ENCODE assay signal across 8 cellular contexts in the genomic region with DNA sequence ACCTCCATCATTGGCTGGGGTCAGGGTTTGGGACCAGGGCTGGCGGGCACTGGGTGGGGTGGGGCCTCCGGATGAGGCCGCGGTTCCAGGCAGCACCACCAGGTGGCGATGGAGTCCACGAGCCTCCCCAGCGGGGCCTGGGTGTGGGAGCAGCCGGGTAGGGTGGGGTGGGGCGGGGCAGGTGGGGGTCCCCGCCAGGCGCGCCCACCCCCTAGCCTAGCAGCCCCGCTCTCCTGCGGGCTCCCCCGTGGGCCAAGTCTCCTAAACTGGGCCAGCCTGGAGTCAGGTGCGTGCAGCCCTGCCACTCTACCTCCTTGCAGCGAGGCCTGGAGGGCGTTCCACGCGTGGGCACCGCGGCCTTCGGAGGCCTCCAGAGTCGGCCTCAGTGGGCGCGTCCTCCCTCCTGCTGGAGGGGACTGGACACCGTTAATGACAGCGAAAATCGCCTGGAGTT.
DNase-seq lines count a peak whose midpoint lies in the region; ATAC-seq and TF ChIP-seq lines count a peak whose summit lies in the region.

No MANE protein-coding gene starts in this region.

- POLR2A ChIA-PET in Caco-2 (lab: Charles Lee) = interaction anchor here (0.5 kb wide), 1 partner anchor 990 kb away, joined by 4 read pairs; a partner anchor contains a TSS
- POLR2A ChIA-PET in activated CD4-positive, alpha-beta T cell treated with anti-CD3 and anti-CD28 coated beads for 36 hours (lab: Charles Lee) = no interaction called here

- intact Hi-C loops in Caco-2 (cut with micrococcal nuclease; ENCODE audit: unreplicated experiment) = loop anchor here (1.0 kb wide), 1 partner anchor 71 kb away; no protein-coding TSS in a partner anchor
- intact Hi-C loops in activated CD4-positive, alpha-beta T cell treated with anti-CD3 and anti-CD28 coated beads for 36 hours (cut with DNase I, micrococcal nuclease) = loop anchor here (1.0 to 10.0 kb wide), 9 partner anchors 71 to 1108 kb away; no protein-coding TSS in a partner anchor

- H3K27ac Mint-ChIP-seq in Caco-2 (ENCODE audit: unreplicated experiment) = no peak overlapping the region
- no peak overlapping the region for H3K27ac Mint-ChIP-seq in activated CD4-positive, alpha-beta T cell treated with anti-CD3 and anti-CD28 coated beads for 36 hours

- WGBS in liver = 37% methylated on average over 29 of the region's 29 CpGs

- DNase-seq in Caco-2 = peak in 1 of 2 experiments; percentile 61
- DNase-seq in activated CD4-positive, alpha-beta T cell treated with anti-CD3 and anti-CD28 coated beads for 36 hours = peak; percentile 81
- DNase-seq in central memory CD4-positive, alpha-beta T cell = peak; percentile 36
- DNase-seq in stimulated activated CD8-positive, alpha-beta memory T cell treated with anti-CD3 and anti-CD28 coated beads, Interleukin-12 subunit alpha, Interleukin-12 subunit beta, amount 100 ng/mL, for 4 hours (ENCODE audit: low read depth) = peak; percentile 18
- no peak for DNase-seq in NK-92 treated with Interleukin-12 subunit alpha and Interleukin-12 subunit beta, amount 100 ng/mL, for 24 hours (lab: John Stamatoyannopoulos, UW)
- no peak for DNase-seq in NCI-H510A treated with DMSO at 0.1 percent for 48 hours (lab: John Stamatoyannopoulos, UW)

- no peak overlapping the region for H3K27ac ChIP-seq in liver (ENCODE audit: low read depth in 1 of 2, low read length in 2 of 2)

- no peaks in the 10 kb centered on the region for H3K36me3 Mint-ChIP-seq in Caco-2 (ENCODE audit: insufficient read depth, unreplicated experiment)
- no peaks in the 10 kb centered on the region for H3K36me3 Mint-ChIP-seq in activated CD4-positive, alpha-beta T cell treated with anti-CD3 and anti-CD28 coated beads for 36 hours (ENCODE audit: low read depth)

- H3K9me3 ChIP-seq in Caco-2 = no peaks in the 10 kb centered on the region
- H3K9me3 ChIP-seq in liver (ENCODE audit: control insufficient read depth in 4 of 4, low read length in 3 of 4) = no peaks in the 10 kb centered on the region

- CTCF ChIA-PET in Caco-2 (lab: Charles Lee) = no interaction called here
- CTCF ChIA-PET in activated CD4-positive, alpha-beta T cell treated with anti-CD3 and anti-CD28 coated beads for 36 hours (lab: Charles Lee) = interaction anchor here (1.2 kb wide), 1 partner anchor 850 kb away, joined by 6 read pairs; no protein-coding TSS in a partner anchor

- peak; percentile 67 to 76 for TF ChIP-seq RAD21 in liver (IDR thresholded peaks at IDR 0.05)

- peak; percentile 58 for ATAC-seq in HG03439 (IDR thresholded peaks at IDR 0.05; ENCODE audit: unreplicated experiment)
- peak; percentile 95 for ATAC-seq in activated CD4-positive, alpha-beta T cell treated with anti-CD3 and anti-CD28 coated beads for 36 hours

- no peak overlapping the region for H3K9ac ChIP-seq in liver (ENCODE audit: low read depth in 1 of 2, low read length in 2 of 2)

- peaks cover 9% of the 10 kb centered on the region for H3K27me3 Mint-ChIP-seq in Caco-2 (ENCODE audit: insufficient read depth, unreplicated experiment)
- peaks cover 11% of the 10 kb centered on the region for H3K27me3 Mint-ChIP-seq in activated CD4-positive, alpha-beta T cell treated with anti-CD3 and anti-CD28 coated beads for 36 hours

- H3K4me1 ChIP-seq in Caco-2 (no peaks in the 10 kb centered on the region), liver (ENCODE audit: control insufficient read depth in 4 of 4, insufficient read depth in 4 of 4, low read length in 3 of 4) (no peaks in the 10 kb centered on the region)

- TF ChIP-seq CTCF in Caco-2 (IDR thresholded peaks at IDR 0.05; ENCODE audit: insufficient read depth in 1 of 2, low read depth in 1 of 2, low read length in 1 of 2, severe bottlenecking in 1 of 2, unreplicated experiment in 1 of 2) (peak; percentile 59 to 67), liver (IDR thresholded peaks at IDR 0.05; ENCODE audit: low read depth, low read length, missing input control) (peak; percentile 76)

- BruUV-seq in Caco-2 (replicated peaks; lab: Mats Ljungman, UMichigan) = no TSS peak

- H3K4me3 ChIP-seq in Caco-2 (ENCODE audit: low read depth, low read length) = no peak overlapping the region
- H3K4me3 ChIP-seq in liver (ENCODE audit: low read depth in 1 of 3, low read length in 3 of 3) = no peak overlapping the region

- no peaks in the 10 kb centered on the region for H3K4me1 Mint-ChIP-seq in Caco-2 (ENCODE audit: low read depth, unreplicated experiment)
- H3K4me1 Mint-ChIP-seq in activated CD4-positive, alpha-beta T cell treated with anti-CD3 and anti-CD28 coated beads for 36 hours = no peaks in the 10 kb centered on the region

- H3K36me3 ChIP-seq in Caco-2 (ENCODE audit: control insufficient read depth, insufficient read depth, low read length) = no peaks in the 10 kb centered on the region
- no peaks in the 10 kb centered on the region for H3K36me3 ChIP-seq in liver (ENCODE audit: control insufficient read depth in 4 of 4, insufficient read depth in 3 of 4, low read depth in 1 of 4, low read length in 3 of 4)

- H3K4me3 Mint-ChIP-seq in Caco-2 (ENCODE audit: unreplicated experiment) = no peak overlapping the region
- no peak overlapping the region for H3K4me3 Mint-ChIP-seq in activated CD4-positive, alpha-beta T cell treated with anti-CD3 and anti-CD28 coated beads for 36 hours

- H3K27me3 ChIP-seq in Caco-2 (replicated peaks; ENCODE audit: control insufficient read depth, insufficient read depth, low read length) = no peaks in the 10 kb centered on the region
- H3K27me3 ChIP-seq in liver (ENCODE audit: control insufficient read depth in 4 of 4, insufficient read depth in 4 of 4, low read length in 3 of 4) = no peaks in the 10 kb centered on the region

- H3K9me3 Mint-ChIP-seq in Caco-2 (ENCODE audit: unreplicated experiment) = no peaks in the 10 kb centered on the region
- H3K9me3 Mint-ChIP-seq in activated CD4-positive, alpha-beta T cell treated with anti-CD3 and anti-CD28 coated beads for 36 hours (ENCODE audit: low read depth) = no peaks in the 10 kb centered on the region

TF ChIP-seq in liver, 16 proteins besides CTCF, POLR2A, EP300 and RAD21:
- TF ChIP-seq YY1 (IDR thresholded peaks at IDR 0.05) (no peak), NR2F2 (IDR thresholded peaks at IDR 0.05) (no peak), HNF4A (conservative IDR thresholded peaks at IDR 0.05) (no peak), FOXA1 (IDR thresholded peaks at IDR 0.05) (no peak), JUND (IDR thresholded peaks at IDR 0.05) (no peak)
- TF ChIP-seq, protein P1, sequence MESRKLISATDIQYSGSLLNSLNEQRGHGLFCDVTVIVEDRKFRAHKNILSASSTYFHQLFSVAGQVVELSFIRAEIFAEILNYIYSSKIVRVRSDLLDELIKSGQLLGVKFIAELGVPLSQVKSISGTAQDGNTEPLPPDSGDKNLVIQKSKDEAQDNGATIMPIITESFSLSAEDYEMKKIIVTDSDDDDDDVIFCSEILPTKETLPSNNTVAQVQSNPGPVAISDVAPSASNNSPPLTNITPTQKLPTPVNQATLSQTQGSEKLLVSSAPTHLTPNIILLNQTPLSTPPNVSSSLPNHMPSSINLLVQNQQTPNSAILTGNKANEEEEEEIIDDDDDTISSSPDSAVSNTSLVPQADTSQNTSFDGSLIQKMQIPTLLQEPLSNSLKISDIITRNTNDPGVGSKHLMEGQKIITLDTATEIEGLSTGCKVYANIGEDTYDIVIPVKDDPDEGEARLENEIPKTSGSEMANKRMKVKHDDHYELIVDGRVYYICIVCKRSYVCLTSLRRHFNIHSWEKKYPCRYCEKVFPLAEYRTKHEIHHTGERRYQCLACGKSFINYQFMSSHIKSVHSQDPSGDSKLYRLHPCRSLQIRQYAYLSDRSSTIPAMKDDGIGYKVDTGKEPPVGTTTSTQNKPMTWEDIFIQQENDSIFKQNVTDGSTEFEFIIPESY (IDR thresholded peaks at IDR 0.05) = no peak
TF ChIP-seq in liver: peak in this region for 0.

Comparison
In these comparisons a context has a peak if more than half of its experiments do, and no peak if none do; other contexts are left out.
1. DNase-seq: peak in activated CD4-positive, alpha-beta T cell treated with anti-CD3 and anti-CD28 coated beads for 36 hours (single experiment), central memory CD4-positive, alpha-beta T cell (single experiment) and stimulated activated CD8-positive, alpha-beta memory T cell treated with anti-CD3 and anti-CD28 coated beads, Interleukin-12 subunit alpha, Interleukin-12 subunit beta, amount 100 ng/mL, for 4 hours (single experiment); none in NK-92 treated with Interleukin-12 subunit alpha and Interleukin-12 subunit beta, amount 100 ng/mL, for 24 hours (single experiment) and NCI-H510A treated with DMSO at 0.1 percent for 48 hours (single experiment).